1 cellular context compared by ENCODE assay signal in the genomic region with DNA sequence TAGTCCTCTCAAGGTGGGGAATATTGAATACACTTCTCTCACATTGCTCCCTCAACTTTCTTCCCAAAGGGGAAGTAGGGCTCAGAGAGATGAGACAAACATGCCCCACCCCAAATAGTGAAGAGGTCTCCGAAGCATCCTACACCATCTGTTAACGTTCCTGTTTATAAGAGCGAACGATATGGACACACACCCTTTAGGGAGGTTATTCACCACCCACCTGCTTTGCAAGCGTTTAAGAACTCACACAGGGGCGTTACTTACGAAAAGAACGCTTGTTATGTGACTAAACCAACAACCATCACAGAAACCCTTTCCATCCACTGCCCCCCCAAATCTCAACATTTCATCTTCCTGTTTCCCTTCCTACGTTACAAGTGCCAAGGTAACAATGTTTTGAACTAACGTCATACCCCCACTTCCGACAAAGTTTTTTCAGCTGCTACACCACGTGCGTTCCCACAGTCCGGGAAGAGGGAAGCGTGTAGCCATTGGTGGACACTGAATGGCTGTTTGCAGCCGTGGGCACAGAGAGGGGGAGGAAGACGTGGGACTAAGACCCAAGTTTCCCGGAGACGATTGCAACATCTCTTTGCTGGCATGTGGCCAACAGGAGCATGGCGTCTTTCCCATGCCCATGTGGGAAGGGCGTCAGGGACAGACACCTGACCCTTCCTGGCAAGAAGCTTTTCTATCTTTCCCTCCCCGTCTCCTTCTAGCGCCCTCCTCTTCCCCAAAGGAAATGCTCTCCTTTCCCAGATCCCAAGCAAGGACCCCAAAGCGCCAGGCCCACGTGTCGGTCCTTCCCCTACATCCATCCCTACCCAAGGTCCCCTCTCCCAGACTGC.
TF ChIP-seq lines count a peak whose summit lies in the region.

No MANE protein-coding gene starts in this region.

TF ChIP-seq in GM12878, 131 proteins besides CTCF, POLR2A, EP300 and RAD21 (continued from another document and continues in another):
- TF ChIP-seq ZBTB11 (CRISPR knock-in tag; IDR thresholded peaks at IDR 0.05) (no peak), SMAD1 (IDR thresholded peaks at IDR 0.05; ENCODE audit: low read depth, partially characterized antibody) (peak; percentile 98), EZH2 (IDR thresholded peaks at IDR 0.05; ENCODE audit: borderline replicate concordance, control insufficient read depth, low read depth, low read length) (no peak), USF2 (IDR thresholded peaks at IDR 0.05; ENCODE audit: borderline replicate concordance, low read depth, low read length) (no peak; the same call in 1 of the 2 replicates), CBX5 (IDR thresholded peaks at IDR 0.05; ENCODE audit: low read depth) (no peak), MXI1 (IDR thresholded peaks at IDR 0.05; ENCODE audit: low read depth, low read length) (peak; percentile 93), MYB (IDR thresholded peaks at IDR 0.05; ENCODE audit: borderline replicate concordance, low read depth, low read length) (no peak), RUNX3 (IDR thresholded peaks at IDR 0.05; ENCODE audit: low read length) (peak; percentile 66), POU2F2 (IDR thresholded peaks at IDR 0.05; ENCODE audit: borderline replicate concordance, low read depth, low read length) (0 out of 3 replicates have a peak, but pooled peaks have one; percentile 24), ATF2 (IDR thresholded peaks at IDR 0.05; ENCODE audit: low read length) (peak; percentile 45; the same call in 1 of the 2 replicates), ZNF207 (IDR thresholded peaks at IDR 0.05; ENCODE audit: borderline replicate concordance) (no peak), STAT3 (IDR thresholded peaks at IDR 0.05; ENCODE audit: low read depth, low read length) (no peak), ATF7 (IDR thresholded peaks at IDR 0.05; ENCODE audit: low read depth) (peak; percentile 94), EED (IDR thresholded peaks at IDR 0.05; ENCODE audit: low read depth) (peak; percentile 66; the same call in 1 of the 2 replicates), ETV6 (conservative IDR thresholded peaks at IDR 0.05 in 1 of 2, IDR thresholded peaks at IDR 0.05 in 1 of 2; ENCODE audit: borderline replicate concordance in 1 of 2, low read depth in 1 of 2) (peak in 1 of 2 experiments; percentile 69; a peak in 1 of 4 replicates), MLLT1 (IDR thresholded peaks at IDR 0.05) (peak; percentile 74), PML (IDR thresholded peaks at IDR 0.05; ENCODE audit: low read length) (0 out of 2 replicates have a peak, but pooled peaks have one; percentile 32), HDGF (IDR thresholded peaks at IDR 0.05) (no peak), PKNOX1 (IDR thresholded peaks at IDR 0.05) (no peak), SUPT20H (IDR thresholded peaks at IDR 0.05; ENCODE audit: borderline replicate concordance, control insufficient read depth, low read depth, low read length) (no peak), JUND (IDR thresholded peaks at IDR 0.05; ENCODE audit: low read depth, low read length) (no peak), YBX1 (IDR thresholded peaks at IDR 0.05) (no peak), CREM (IDR thresholded peaks at IDR 0.05; ENCODE audit: low read depth) (peak; percentile 92), YY1 (IDR thresholded peaks at IDR 0.05; ENCODE audit: low read depth, low read length) (peak; percentile 75), IKZF1 (conservative IDR thresholded peaks at IDR 0.05) (peak; percentile 86), POLR2AphosphoS5 (IDR thresholded peaks at IDR 0.05; ENCODE audit: low read length) (peak; percentile 85), USF1 (IDR thresholded peaks at IDR 0.05; ENCODE audit: borderline replicate concordance, extremely low read length, insufficient read depth, low read depth, low read length) (peak; percentile 49), CREB1 (IDR thresholded peaks at IDR 0.05; ENCODE audit: low read depth) (peak; percentile 93), MEF2A (IDR thresholded peaks at IDR 0.05; ENCODE audit: insufficient read depth, low read depth, low read length) (no peak), FOXM1 (IDR thresholded peaks at IDR 0.05; ENCODE audit: low read depth, low read length) (no peak), KLF5 (IDR thresholded peaks at IDR 0.05; ENCODE audit: partially characterized antibody) (no peak), MTA3 (IDR thresholded peaks at IDR 0.05; ENCODE audit: borderline replicate concordance, low read length) (0 out of 2 replicates have a peak, but pooled peaks have one; percentile 66), NFIC (IDR thresholded peaks at IDR 0.05; ENCODE audit: low read depth, low read length) (no peak)
- TF ChIP-seq, protein P1, sequence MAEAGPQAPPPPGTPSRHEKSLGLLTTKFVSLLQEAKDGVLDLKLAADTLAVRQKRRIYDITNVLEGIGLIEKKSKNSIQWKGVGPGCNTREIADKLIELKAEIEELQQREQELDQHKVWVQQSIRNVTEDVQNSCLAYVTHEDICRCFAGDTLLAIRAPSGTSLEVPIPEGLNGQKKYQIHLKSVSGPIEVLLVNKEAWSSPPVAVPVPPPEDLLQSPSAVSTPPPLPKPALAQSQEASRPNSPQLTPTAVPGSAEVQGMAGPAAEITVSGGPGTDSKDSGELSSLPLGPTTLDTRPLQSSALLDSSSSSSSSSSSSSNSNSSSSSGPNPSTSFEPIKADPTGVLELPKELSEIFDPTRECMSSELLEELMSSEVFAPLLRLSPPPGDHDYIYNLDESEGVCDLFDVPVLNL (IDR thresholded peaks at IDR 0.05; ENCODE audit: low read depth, low read length) = no peak
- TF ChIP-seq, protein P2, sequence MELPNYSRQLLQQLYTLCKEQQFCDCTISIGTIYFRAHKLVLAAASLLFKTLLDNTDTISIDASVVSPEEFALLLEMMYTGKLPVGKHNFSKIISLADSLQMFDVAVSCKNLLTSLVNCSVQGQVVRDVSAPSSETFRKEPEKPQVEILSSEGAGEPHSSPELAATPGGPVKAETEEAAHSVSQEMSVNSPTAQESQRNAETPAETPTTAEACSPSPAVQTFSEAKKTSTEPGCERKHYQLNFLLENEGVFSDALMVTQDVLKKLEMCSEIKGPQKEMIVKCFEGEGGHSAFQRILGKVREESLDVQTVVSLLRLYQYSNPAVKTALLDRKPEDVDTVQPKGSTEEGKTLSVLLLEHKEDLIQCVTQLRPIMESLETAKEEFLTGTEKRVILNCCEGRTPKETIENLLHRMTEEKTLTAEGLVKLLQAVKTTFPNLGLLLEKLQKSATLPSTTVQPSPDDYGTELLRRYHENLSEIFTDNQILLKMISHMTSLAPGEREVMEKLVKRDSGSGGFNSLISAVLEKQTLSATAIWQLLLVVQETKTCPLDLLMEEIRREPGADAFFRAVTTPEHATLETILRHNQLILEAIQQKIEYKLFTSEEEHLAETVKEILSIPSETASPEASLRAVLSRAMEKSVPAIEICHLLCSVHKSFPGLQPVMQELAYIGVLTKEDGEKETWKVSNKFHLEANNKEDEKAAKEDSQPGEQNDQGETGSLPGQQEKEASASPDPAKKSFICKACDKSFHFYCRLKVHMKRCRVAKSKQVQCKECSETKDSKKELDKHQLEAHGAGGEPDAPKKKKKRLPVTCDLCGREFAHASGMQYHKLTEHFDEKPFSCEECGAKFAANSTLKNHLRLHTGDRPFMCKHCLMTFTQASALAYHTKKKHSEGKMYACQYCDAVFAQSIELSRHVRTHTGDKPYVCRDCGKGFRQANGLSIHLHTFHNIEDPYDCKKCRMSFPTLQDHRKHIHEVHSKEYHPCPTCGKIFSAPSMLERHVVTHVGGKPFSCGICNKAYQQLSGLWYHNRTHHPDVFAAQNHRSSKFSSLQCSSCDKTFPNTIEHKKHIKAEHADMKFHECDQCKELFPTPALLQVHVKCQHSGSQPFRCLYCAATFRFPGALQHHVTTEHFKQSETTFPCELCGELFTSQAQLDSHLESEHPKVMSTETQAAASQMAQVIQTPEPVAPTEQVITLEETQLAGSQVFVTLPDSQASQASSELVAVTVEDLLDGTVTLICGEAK (IDR thresholded peaks at IDR 0.05; ENCODE audit: borderline replicate concordance) = peak; percentile 71; the same call in 1 of the 2 replicates
- TF ChIP-seq, protein P3, sequence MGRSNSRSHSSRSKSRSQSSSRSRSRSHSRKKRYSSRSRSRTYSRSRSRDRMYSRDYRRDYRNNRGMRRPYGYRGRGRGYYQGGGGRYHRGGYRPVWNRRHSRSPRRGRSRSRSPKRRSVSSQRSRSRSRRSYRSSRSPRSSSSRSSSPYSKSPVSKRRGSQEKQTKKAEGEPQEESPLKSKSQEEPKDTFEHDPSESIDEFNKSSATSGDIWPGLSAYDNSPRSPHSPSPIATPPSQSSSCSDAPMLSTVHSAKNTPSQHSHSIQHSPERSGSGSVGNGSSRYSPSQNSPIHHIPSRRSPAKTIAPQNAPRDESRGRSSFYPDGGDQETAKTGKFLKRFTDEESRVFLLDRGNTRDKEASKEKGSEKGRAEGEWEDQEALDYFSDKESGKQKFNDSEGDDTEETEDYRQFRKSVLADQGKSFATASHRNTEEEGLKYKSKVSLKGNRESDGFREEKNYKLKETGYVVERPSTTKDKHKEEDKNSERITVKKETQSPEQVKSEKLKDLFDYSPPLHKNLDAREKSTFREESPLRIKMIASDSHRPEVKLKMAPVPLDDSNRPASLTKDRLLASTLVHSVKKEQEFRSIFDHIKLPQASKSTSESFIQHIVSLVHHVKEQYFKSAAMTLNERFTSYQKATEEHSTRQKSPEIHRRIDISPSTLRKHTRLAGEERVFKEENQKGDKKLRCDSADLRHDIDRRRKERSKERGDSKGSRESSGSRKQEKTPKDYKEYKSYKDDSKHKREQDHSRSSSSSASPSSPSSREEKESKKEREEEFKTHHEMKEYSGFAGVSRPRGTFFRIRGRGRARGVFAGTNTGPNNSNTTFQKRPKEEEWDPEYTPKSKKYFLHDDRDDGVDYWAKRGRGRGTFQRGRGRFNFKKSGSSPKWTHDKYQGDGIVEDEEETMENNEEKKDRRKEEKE (IDR thresholded peaks at IDR 0.05) = no peak
